In the genomic region with DNA sequence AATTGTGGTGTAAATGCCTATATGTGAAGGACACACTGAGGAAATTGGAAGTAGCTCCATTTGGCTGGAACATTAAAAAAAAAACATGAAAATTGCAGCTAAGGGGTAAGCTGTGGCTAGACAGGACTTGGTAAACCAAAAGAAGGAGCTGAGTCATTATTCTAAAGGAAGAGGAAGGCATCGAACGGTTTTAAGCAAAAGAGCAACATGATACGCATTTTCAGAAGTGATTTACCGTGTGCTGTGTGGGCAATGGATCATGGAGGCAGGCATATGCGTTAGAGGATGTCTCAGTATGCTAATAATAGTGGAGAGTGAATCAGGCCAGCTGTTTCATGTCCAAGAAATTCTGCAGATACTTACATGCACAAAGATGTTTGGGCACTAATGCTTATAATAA, we compare ENCODE assay signal across 29 cellular contexts.
DNase-seq lines count a peak whose midpoint lies in the region; ATAC-seq and TF ChIP-seq lines count a peak whose summit lies in the region.
"Had no signal": no experiment of that assay in that cellular context is flagged by ENCODE, and none has a peak within 500 bp of the region (broad histone marks: within the 10 kb centered on the region; RNA-seq: fewer than 3 reads in every experiment).

No MANE protein-coding gene starts in this region.

- TF ChIP-seq CTCF in RWPE1 (conservative IDR thresholded peaks at IDR 0.05; ENCODE audit: low read depth) (no peak), GM10266 (IDR thresholded peaks at IDR 0.05; ENCODE audit: control insufficient read depth, insufficient read depth, low read depth, missing control alignments) (no peak)

- peak overlapping the region; percentile 81 for H3K27ac ChIP-seq in RWPE1
- H3K27ac ChIP-seq: body of pancreas, neural progenitor cell, suprapubic skin, WERI-Rb-1 had no signal

- CTCF ChIA-PET in RWPE1 (lab: Yijun Ruan, JAX): no interaction called here

- DNase-seq in NCI-H187 treated with DMSO at 0.1 percent for 48 hours (lab: John Stamatoyannopoulos, UW): peak; percentile 13
- no peak for DNase-seq in NCI-H187 (lab: John Stamatoyannopoulos, UW)
- no peak for DNase-seq in RWPE1 (ENCODE audit: low spot score)
- DNase-seq in inferior parietal cortex (ENCODE audit: extremely low spot score): peak; percentile 13
- no peak for DNase-seq in kidney glomerular epithelial cell (lab: John Stamatoyannopoulos, UW)
- DNase-seq in GM10266 (ENCODE audit: extremely low spot score): no peak
- DNase-seq in GM19238 (ENCODE audit: insufficient read length, low spot score): no peak
- DNase-seq: 8988T; activated CD4-positive, alpha-beta T cell treated with anti-CD3 and anti-CD28 coated beads, Interleukin-2, amount 10 ng/mL, durations not matched to agents 7 days and 5 days; activated T-cell treated with anti-CD3 and anti-CD28 coated beads, Interleukin-2, amount 50 U/mL, for 48 hours; body of pancreas; Calu3; glutamatergic neuron; left colon; NCI-H1436 treated with DMSO at 0.1 percent for 48 hours; NCI-H510A treated with DMSO at 0.1 percent for 48 hours; NK-92 treated with Interleukin-12 subunit alpha and Interleukin-12 subunit beta, amount 100 ng/mL, for 24 hours; right cardiac atrium; SIG-M5; stimulated activated CD4-positive, alpha-beta T cell treated with anti-CD3 and anti-CD28 coated beads, Interleukin-4, amount 100 ng/mL, for 4 hours; SW 1271; T1000; WERI-Rb-1 had no signal

- POLR2A ChIA-PET in RWPE1 (lab: Yijun Ruan, JAX; ENCODE audit: low non-redundant PET): no interaction called here

- no peak for ATAC-seq in GM21576 (IDR thresholded peaks at IDR 0.05; ENCODE audit: unreplicated experiment)
- ATAC-seq: body of pancreas; GM12878; left colon; Panc1; right cardiac atrium; stimulated activated memory B cell treated with anti-CD40 and anti-IgM and Interleukin-4, amounts not matched to agents 10 μg/mL and 1 μg/mL and 100 μg/mL, for 72 hours had no signal

Comparison
In these comparisons a context has a peak if more than half of its experiments do, and no peak if none do; other contexts are left out.
1. DNase-seq: peak in NCI-H187 treated with DMSO at 0.1 percent for 48 hours (single experiment) and inferior parietal cortex (single experiment); none in NCI-H187 (0 of 2), RWPE1 (single experiment), kidney glomerular epithelial cell (single experiment), GM10266 (single experiment) and GM19238 (single experiment).